ENCODE assay signal across 9 cellular contexts in the genomic region with DNA sequence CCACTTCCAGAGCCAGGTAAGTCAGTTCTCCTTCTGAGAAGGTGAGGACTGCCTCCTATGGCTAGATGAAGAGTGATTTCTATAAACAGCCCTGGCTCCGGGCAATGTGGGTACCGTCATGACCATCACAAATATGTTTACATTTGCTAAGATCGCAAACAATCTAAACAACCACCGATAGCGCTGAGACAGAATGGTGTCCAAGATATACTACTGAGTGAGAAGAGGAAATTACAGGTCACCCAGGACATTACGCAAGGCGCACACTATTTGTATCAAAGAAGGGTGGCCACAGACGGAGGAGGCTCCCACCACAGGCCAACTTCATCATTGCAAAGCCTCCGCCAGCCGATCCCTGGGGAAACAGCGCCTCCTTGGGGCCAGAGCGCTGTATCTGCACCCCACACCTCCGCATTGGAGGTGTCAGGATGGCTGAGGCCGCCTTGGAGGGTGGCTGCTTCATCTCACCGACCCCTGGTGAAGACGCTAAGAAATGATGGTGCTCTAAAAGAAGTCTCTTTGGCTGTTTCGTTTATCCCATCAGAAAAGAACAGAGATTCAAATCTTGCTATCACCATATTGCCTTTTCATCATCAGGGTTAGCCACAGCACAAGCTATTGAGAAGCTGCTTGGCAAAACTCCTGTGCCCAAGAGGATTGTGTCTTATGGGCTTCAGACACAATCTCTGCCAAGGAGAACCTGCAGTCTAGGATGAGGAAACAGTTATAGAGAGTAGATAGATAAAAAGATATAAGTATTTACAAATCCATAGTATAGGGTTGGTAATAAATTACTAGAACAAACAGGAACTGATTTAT. TPM values are rescaled to one million over a fixed set of nuclear protein-coding genes. Genes with fewer than 3 reads are reported as not detected.
DNase-seq lines count a peak whose midpoint lies in the region; ATAC-seq and TF ChIP-seq lines count a peak whose summit lies in the region.
"Had no signal": no experiment of that assay in that cellular context is flagged by ENCODE, and none has a peak within 500 bp of the region (broad histone marks: within the 10 kb centered on the region; RNA-seq: fewer than 3 reads in every experiment).

No MANE protein-coding gene starts in this region.

- H3K27me3 ChIP-seq in thoracic aorta (replicated peaks; ENCODE audit: insufficient read depth), result no peaks in the 10 kb centered on the region

- no peak overlapping the region for H3K4me3 ChIP-seq in thoracic aorta

- H3K4me1 ChIP-seq in thoracic aorta (ENCODE audit: control insufficient read depth in 1 of 2, low read depth in 2 of 2), result no peaks in the 10 kb centered on the region

- TF ChIP-seq CTCF in VCaP (conservative IDR thresholded peaks at IDR 0.05), result peak; percentile 72
- peak; percentile 31 for TF ChIP-seq CTCF in thoracic aorta (IDR thresholded peaks at IDR 0.05)

- DNase-seq in GF-D8 (lab: John Stamatoyannopoulos, UW) (peak; percentile 54), M059J (ENCODE audit: low read depth) (peak; percentile 16), cerebellar cortex (ENCODE audit: low spot score) (peak; percentile 36), medulla oblongata (ENCODE audit: extremely low spot score) (peak; percentile 47), thoracic aorta (ENCODE audit: low spot score) (no peak)

- ATAC-seq in thoracic aorta (ENCODE audit: insufficient number of reproducible peaks, low FRiP score, low read depth), result no peak
- ATAC-seq in HG03097 (IDR thresholded peaks at IDR 0.05; ENCODE audit: low FRiP score, unreplicated experiment), result no peak
- no peak for ATAC-seq in GM19023 (IDR thresholded peaks at IDR 0.05; ENCODE audit: unreplicated experiment)

- no peaks in the 10 kb centered on the region for H3K9me3 ChIP-seq in thoracic aorta

- H3K27ac ChIP-seq in VCaP, result peak overlapping the region; percentile 48
- no peak overlapping the region for H3K27ac ChIP-seq in thoracic aorta

- no peaks in the 10 kb centered on the region for H3K36me3 ChIP-seq in thoracic aorta

RNA-seq across cellular contexts. Expression of gene ASRGL1, which starts 12.3 kb away (rescaled TPM):
- total RNA-seq in M059J (2014; rRNA removed; shearing (Covaris generic)), result 16.9 and 25.8 TPM in 2 replicates
- 10 to 100 TPM; 20.2 to 39.7 TPM for total RNA-seq in thoracic aorta

RNA-seq across cellular contexts. Expression of gene SCGB1D4, which starts 26.1 kb away (rescaled TPM):
- not detected in 2 replicates for total RNA-seq in M059J (2014; rRNA removed; shearing (Covaris generic))
- not detected for total RNA-seq in thoracic aorta
- total RNA-seq: activated CD8-positive, alpha-beta memory T cell treated with anti-CD3 and anti-CD28 coated beads for 36 hours had no signal

RNA-seq across cellular contexts. Expression of gene SCGB2A2, which starts 55.0 kb away (rescaled TPM):
- total RNA-seq in M059J (2014; rRNA removed; shearing (Covaris generic)), result not detected in 2 replicates
- total RNA-seq in thoracic aorta, result 1 to 10 TPM in 1 of 2 donors, not detected in 1; 3.7 TPM
- total RNA-seq: activated CD8-positive, alpha-beta memory T cell treated with anti-CD3 and anti-CD28 coated beads for 36 hours had no signal
